Comparison of ENCODE assay signal across 18 cellular contexts in the genomic region with DNA sequence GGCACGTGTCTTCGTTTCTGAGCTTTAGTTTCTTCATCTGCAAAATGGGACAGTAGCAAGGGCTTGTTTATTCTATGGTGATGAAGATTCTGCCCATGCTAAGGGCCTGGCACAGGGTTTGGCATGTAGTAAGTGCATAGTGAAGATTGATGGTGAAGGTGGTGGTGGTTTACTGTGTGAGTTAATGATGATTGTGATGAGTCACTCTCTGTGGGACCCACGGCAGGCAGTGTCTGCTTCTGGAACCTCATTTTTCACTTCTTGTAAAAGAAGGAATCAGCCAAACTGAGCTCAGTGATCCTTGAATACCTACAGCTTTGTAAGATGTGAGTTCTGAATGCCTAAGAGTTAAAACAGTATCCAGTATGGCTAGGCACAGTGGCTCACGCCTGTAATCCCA.
DNase-seq lines count a peak whose midpoint lies in the region; TF ChIP-seq lines count a peak whose summit lies in the region.
"Had no signal": no experiment of that assay in that cellular context is flagged by ENCODE, and none has a peak within 500 bp of the region (broad histone marks: within the 10 kb centered on the region; RNA-seq: fewer than 3 reads in every experiment).

No MANE protein-coding gene starts in this region.

- H3K9me3 ChIP-seq in HEK293 (ENCODE audit: control insufficient read depth, insufficient read depth, low read depth, low read length): no peaks in the 10 kb centered on the region

- TF ChIP-seq POLR2A in erythroblast (IDR thresholded peaks at IDR 0.05; ENCODE audit: low read length): no peak

- CTCF ChIA-PET in HEK293 (lab: Yijun Ruan, JAX): interaction anchor here (1.8 kb wide), 1 partner anchor 15 kb away, joined by 4 read pairs; no protein-coding TSS in a partner anchor

- no peak for TF ChIP-seq CTCF in HEK293 (tag by site-specific recombination; IDR thresholded peaks at IDR 0.05)

- peak; percentile 22 for DNase-seq in amniotic epithelial cell (ENCODE audit: low read depth)
- DNase-seq in kidney glomerular epithelial cell (lab: John Stamatoyannopoulos, UW): peak; percentile 54
- DNase-seq in NCI-H1930 (lab: John Stamatoyannopoulos, UW): no peak
- no peak for DNase-seq in SW 1271 (lab: John Stamatoyannopoulos, UW)
- no peak for DNase-seq in NCI-H1436 treated with DMSO at 0.1 percent for 48 hours (lab: John Stamatoyannopoulos, UW)
- no peak for DNase-seq in erythroblast (lab: John Stamatoyannopoulos, UW)
- DNase-seq: AML-193, DMS79 treated with DMSO at 0.1 percent for 48 hours, HFFc6, NCI-H1048, NCI-H2029 treated with DMSO at 0.1 percent for 48 hours, NCI-H774, OCI-M1, RPMI8226, SIG-M5 had no signal

- H3K4me1 ChIP-seq in HEK293 (ENCODE audit: control insufficient read depth, insufficient read depth, low read length): no peaks in the 10 kb centered on the region

- H3K36me3 ChIP-seq in HEK293 (ENCODE audit: control insufficient read depth in 2 of 2, insufficient read depth in 1 of 2, low read length in 2 of 2): no peaks in the 10 kb centered on the region

- no peak overlapping the region for H3K27ac ChIP-seq in HEK293 (ENCODE audit: extremely low read depth, low read depth, low read length)
- H3K27ac ChIP-seq: C4-2B, HL-60 had no signal

- POLR2A ChIA-PET in HEK293 (lab: Yijun Ruan, JAX): no interaction called here

- H3K4me3 ChIP-seq in HEK293 (ENCODE audit: low read depth, low read length): no peak overlapping the region

TF ChIP-seq in HEK293, 187 proteins besides CTCF, POLR2A, EP300 and RAD21:
- TF ChIP-seq ZFP69B (tag by site-specific recombination; IDR thresholded peaks at IDR 0.05): peak; percentile 64; the same call in 1 of the 2 replicates
- TF ChIP-seq, protein P1, sequence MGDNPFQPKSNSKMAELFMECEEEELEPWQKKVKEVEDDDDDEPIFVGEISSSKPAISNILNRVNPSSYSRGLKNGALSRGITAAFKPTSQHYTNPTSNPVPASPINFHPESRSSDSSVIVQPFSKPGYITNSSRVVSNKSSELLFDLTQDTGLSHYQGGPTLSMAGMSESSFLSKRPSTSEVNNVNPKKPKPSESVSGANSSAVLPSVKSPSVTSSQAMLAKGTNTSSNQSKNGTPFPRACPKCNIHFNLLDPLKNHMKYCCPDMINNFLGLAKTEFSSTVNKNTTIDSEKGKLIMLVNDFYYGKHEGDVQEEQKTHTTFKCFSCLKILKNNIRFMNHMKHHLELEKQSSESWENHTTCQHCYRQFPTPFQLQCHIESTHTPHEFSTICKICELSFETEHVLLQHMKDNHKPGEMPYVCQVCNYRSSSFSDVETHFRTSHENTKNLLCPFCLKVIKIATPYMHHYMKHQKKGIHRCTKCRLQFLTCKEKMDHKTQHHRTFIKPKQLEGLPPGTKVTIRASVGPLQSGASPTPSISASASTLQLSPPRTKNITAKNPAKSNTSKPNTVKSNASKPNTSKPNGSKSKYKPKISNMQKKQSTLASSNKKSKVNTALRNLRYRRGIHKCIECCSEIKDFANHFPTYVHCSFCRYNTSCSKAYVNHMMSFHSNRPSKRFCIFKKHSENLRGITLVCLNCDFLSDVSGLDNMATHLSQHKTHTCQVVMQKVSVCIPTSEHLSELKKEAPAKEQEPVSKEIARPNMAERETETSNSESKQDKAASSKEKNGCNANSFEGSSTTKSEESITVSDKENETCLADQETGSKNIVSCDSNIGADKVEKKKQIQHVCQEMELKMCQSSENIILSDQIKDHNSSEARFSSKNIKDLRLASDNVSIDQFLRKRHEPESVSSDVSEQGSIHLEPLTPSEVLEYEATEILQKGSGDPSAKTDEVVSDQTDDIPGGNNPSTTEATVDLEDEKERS (tag by site-specific recombination; IDR thresholded peaks at IDR 0.05): no peak
- TF ChIP-seq RBAK (tag by site-specific recombination; IDR thresholded peaks at IDR 0.05): no peak
- peak; percentile 77 for TF ChIP-seq ZNF692 (tag by site-specific recombination; IDR thresholded peaks at IDR 0.05)
TF ChIP-seq in HEK293: peak in this region for 2.

Comparison
In these comparisons a context has a peak if more than half of its experiments do, and no peak if none do; other contexts are left out.
1. DNase-seq: peak in amniotic epithelial cell (single experiment) and kidney glomerular epithelial cell (single experiment); none in NCI-H1930 (0 of 2), SW 1271 (0 of 2), NCI-H1436 treated with DMSO at 0.1 percent for 48 hours (single experiment) and erythroblast (0 of 2).